In the genomic region with DNA sequence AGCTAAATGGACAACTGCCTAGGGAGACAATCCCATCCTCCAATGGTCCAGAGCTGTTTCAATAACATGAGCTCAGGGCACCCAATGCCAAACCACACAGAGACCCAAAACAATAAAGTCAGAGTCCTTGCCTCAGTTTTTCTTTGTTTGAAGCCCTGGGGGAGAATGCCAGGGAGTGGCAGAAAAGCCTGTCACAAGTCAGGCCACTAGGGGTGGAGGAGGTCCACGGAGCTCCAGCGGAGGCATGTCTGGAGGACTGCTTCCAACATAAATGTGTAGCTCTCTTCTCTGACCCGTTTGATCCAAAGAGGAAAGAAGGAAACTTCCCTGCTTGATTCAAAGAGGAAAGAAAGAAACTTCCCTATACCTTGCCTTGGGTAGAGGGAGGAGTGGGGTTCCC, we compare ENCODE assay signal across 18 cellular contexts.
DNase-seq lines count a peak whose midpoint lies in the region; ATAC-seq and TF ChIP-seq lines count a peak whose summit lies in the region.
"Had no signal": no experiment of that assay in that cellular context is flagged by ENCODE, and none has a peak within 500 bp of the region (broad histone marks: within the 10 kb centered on the region; RNA-seq: fewer than 3 reads in every experiment).

No MANE protein-coding gene starts in this region.

- WGBS in right cardiac atrium = 73% methylated on average over 3 of the region's 3 CpGs

- H3K9me3 ChIP-seq in HCT116 (ENCODE audit: control insufficient read depth in 1 of 2, insufficient read depth in 1 of 2, low read depth in 1 of 2, low read length in 2 of 2) (no peaks in the 10 kb centered on the region), T-helper 17 cell (ENCODE audit: control insufficient read depth, low read length, poor library complexity, severe bottlenecking) (no peaks in the 10 kb centered on the region), right cardiac atrium (ENCODE audit: control insufficient read depth, low read length) (no peaks in the 10 kb centered on the region)

- H3K4me2 ChIP-seq in HCT116 (ENCODE audit: low read length) = no peak overlapping the region

- H3K27ac Mint-ChIP-seq in T-helper 17 cell = peak overlapping the region; percentile 4
- no peak overlapping the region for H3K27ac Mint-ChIP-seq in activated T-cell treated with anti-CD3 and anti-CD28 coated beads, Interleukin-2, amount 50 U/mL, for 24 hours
- H3K27ac Mint-ChIP-seq: B cell; CD4-positive, CD25-positive, alpha-beta regulatory T cell had no signal

- BruUV-seq in HCT116 (replicated peaks; lab: Mats Ljungman, UMichigan) = no TSS peak

- H3K4me1 ChIP-seq in HCT116 (ENCODE audit: control insufficient read depth in 1 of 2, insufficient read depth in 2 of 2, low read length in 2 of 2) = peaks cover 23 to 44% of the 10 kb centered on the region in 2 experiments
- H3K4me1 ChIP-seq in right cardiac atrium (ENCODE audit: control insufficient read depth, insufficient read depth, low read length) = no peaks in the 10 kb centered on the region

- TF ChIP-seq CTCF in HCT116 (IDR thresholded peaks at IDR 0.05 in 2 of 3, conservative IDR thresholded peaks at IDR 0.05 in 1 of 3; ENCODE audit: borderline replicate concordance in 1 of 3, insufficient read depth in 1 of 3, low read depth in 2 of 3, low read length in 2 of 3) = peak in 2 of 3 experiments; percentile 21 to 30; a peak in 2 of 6 replicates

- H3K4me3 ChIP-seq in HCT116 (replicated peaks in 1 of 2; ENCODE audit: low read depth in 1 of 2, low read length in 2 of 2) = no peak overlapping the region
- no peak overlapping the region for H3K4me3 ChIP-seq in right cardiac atrium (ENCODE audit: low read length)

- H3K27me3 Mint-ChIP-seq in T-helper 17 cell = peaks cover 33% of the 10 kb centered on the region
- H3K27me3 Mint-ChIP-seq in activated T-cell treated with anti-CD3 and anti-CD28 coated beads, Interleukin-2, amount 50 U/mL, for 24 hours = no peaks in the 10 kb centered on the region

- no peaks in the 10 kb centered on the region for H3K9me2 ChIP-seq in HCT116 (ENCODE audit: insufficient read depth)

- RAD21 ChIA-PET in HCT116 (lab: Charles Lee; ENCODE audit: low non-redundant PET in 1 of 2, low total read pairs in 2 of 2, uncharacterized antibody in 2 of 2, unreplicated experiment in 2 of 2) = interaction anchor here in 1 of 2 experiments (0.6 kb wide), 1 partner anchor 18 kb away, joined by 3 read pairs; no protein-coding TSS in a partner anchor

- no peak overlapping the region for H2AFZ ChIP-seq in HCT116 (ENCODE audit: low read depth, low read length, poor library complexity, severe bottlenecking)

- DNase-seq in HCT116 (ENCODE audit: low read depth, low spot score) = no peak
- DNase-seq in T-helper 17 cell = no peak
- DNase-seq in epithelial cell of prostate (ENCODE audit: low read depth, low spot score) = no peak
- no peak for DNase-seq in activated T-cell treated with anti-CD3 and anti-CD28 coated beads, Interleukin-2, amount 50 U/mL, for 24 hours
- no peak for DNase-seq in OCI-M1 (lab: John Stamatoyannopoulos, UW)
- no peak for DNase-seq in right cardiac atrium
- no peak for DNase-seq in nucleus accumbens (lab: John Stamatoyannopoulos, UW)
- DNase-seq: CD4-positive, CD25-positive, alpha-beta regulatory T cell; EL; HCEC 1CT; MM.1S; NCI-H1105; NCI-H1694 treated with DMSO at 0.1 percent for 48 hours; NCI-H446; NCI-H748 treated with DMSO at 0.1 percent for 48 hours; PC-3; SW 1271 had no signal

- H3K4me1 Mint-ChIP-seq in T-helper 17 cell = peaks cover 6% of the 10 kb centered on the region
- no peaks in the 10 kb centered on the region for H3K4me1 Mint-ChIP-seq in activated T-cell treated with anti-CD3 and anti-CD28 coated beads, Interleukin-2, amount 50 U/mL, for 24 hours (ENCODE audit: low read depth)
- H3K4me1 Mint-ChIP-seq: CD4-positive, CD25-positive, alpha-beta regulatory T cell had no signal

- H3K27ac ChIP-seq in HCT116 (ENCODE audit: low read depth, low read length) = no peak overlapping the region
- H3K27ac ChIP-seq in epithelial cell of prostate = peak overlapping the region; percentile 95
- H3K27ac ChIP-seq in right cardiac atrium (ENCODE audit: low read length) = no peak overlapping the region

- POLR2A ChIA-PET in HCT116 (lab: Charles Lee) = interaction anchor here (1.6 kb wide), 1 partner anchor 13 kb away, joined by 7 read pairs; no protein-coding TSS in a partner anchor

- CTCF ChIA-PET in HCT116 (lab: Charles Lee) = interaction anchor here (3.0 kb wide), 1 partner anchor 21 kb away, joined by 11 read pairs; no protein-coding TSS in a partner anchor

- no peaks in the 10 kb centered on the region for H3K9me3 Mint-ChIP-seq in activated T-cell treated with anti-CD3 and anti-CD28 coated beads, Interleukin-2, amount 50 U/mL, for 24 hours
- H3K9me3 Mint-ChIP-seq: CD4-positive, CD25-positive, alpha-beta regulatory T cell had no signal

- no peaks in the 10 kb centered on the region for H4K20me1 ChIP-seq in HCT116 (ENCODE audit: insufficient read depth)

- TF ChIP-seq POLR2A in HCT116 (IDR thresholded peaks at IDR 0.05; ENCODE audit: borderline replicate concordance, extremely low read depth, insufficient read depth, insufficient read length) = no peak

- H3K79me2 ChIP-seq in HCT116 (ENCODE audit: insufficient read depth, low read length) = no peaks in the 10 kb centered on the region

- H3K36me3 ChIP-seq in HCT116 (ENCODE audit: control insufficient read depth in 1 of 2, insufficient read depth in 2 of 2, low read length in 2 of 2) = no peaks in the 10 kb centered on the region

- no peak overlapping the region for H3K4me3 Mint-ChIP-seq in T-helper 17 cell
- H3K4me3 Mint-ChIP-seq in activated T-cell treated with anti-CD3 and anti-CD28 coated beads, Interleukin-2, amount 50 U/mL, for 24 hours = no peak overlapping the region
- H3K4me3 Mint-ChIP-seq: B cell; CD4-positive, CD25-positive, alpha-beta regulatory T cell had no signal

- intact Hi-C loops in HCT116 (cut with micrococcal nuclease) = no loop called here
- intact Hi-C loops in right cardiac atrium (cut with DNase I) = no loop called here

- TF ChIP-seq RAD21 in HCT116 (IDR thresholded peaks at IDR 0.05; ENCODE audit: low read depth) = peak; percentile 9; the same call in 1 of the 2 replicates

- no peak overlapping the region for H3K9ac ChIP-seq in HCT116 (ENCODE audit: low read length)

- ATAC-seq in HCT116 (peak; percentile 59), T-helper 17 cell (no peak), right cardiac atrium (no peak)
- ATAC-seq: PC-3 had no signal

- peaks cover 2% of the 10 kb centered on the region for H3K36me3 Mint-ChIP-seq in T-helper 17 cell (ENCODE audit: low read depth)
- H3K36me3 Mint-ChIP-seq in activated T-cell treated with anti-CD3 and anti-CD28 coated beads, Interleukin-2, amount 50 U/mL, for 24 hours (ENCODE audit: low read depth) = no peaks in the 10 kb centered on the region
- H3K36me3 Mint-ChIP-seq: CD4-positive, CD25-positive, alpha-beta regulatory T cell had no signal

- H3K27me3 ChIP-seq in HCT116 (ENCODE audit: insufficient read depth, low read length) = no peaks in the 10 kb centered on the region
- no peaks in the 10 kb centered on the region for H3K27me3 ChIP-seq in right cardiac atrium (ENCODE audit: control insufficient read depth, insufficient read depth)

TF ChIP-seq in HCT116, 20 proteins besides CTCF, POLR2A, EP300 and RAD21:
- TF ChIP-seq EGR1 (IDR thresholded peaks at IDR 0.05; ENCODE audit: low read depth) (no peak), SIN3A (IDR thresholded peaks at IDR 0.05; ENCODE audit: low read depth) (no peak), EZH2phosphoT487 (IDR thresholded peaks at IDR 0.05; ENCODE audit: borderline replicate concordance) (no peak), FOSL1 (IDR thresholded peaks at IDR 0.05; ENCODE audit: low read depth) (no peak), ZNF274 (IDR thresholded peaks at IDR 0.05; ENCODE audit: low read depth, low read length) (no peak), SP1 (IDR thresholded peaks at IDR 0.05; ENCODE audit: low read depth) (no peak), SRF (IDR thresholded peaks at IDR 0.05; ENCODE audit: low read depth) (no peak), JUND (IDR thresholded peaks at IDR 0.05) (no peak), CEBPB (IDR thresholded peaks at IDR 0.05; ENCODE audit: low read depth) (no peak), ELF1 (IDR thresholded peaks at IDR 0.05; ENCODE audit: borderline replicate concordance, low read depth) (no peak)
- TF ChIP-seq, protein P1, sequence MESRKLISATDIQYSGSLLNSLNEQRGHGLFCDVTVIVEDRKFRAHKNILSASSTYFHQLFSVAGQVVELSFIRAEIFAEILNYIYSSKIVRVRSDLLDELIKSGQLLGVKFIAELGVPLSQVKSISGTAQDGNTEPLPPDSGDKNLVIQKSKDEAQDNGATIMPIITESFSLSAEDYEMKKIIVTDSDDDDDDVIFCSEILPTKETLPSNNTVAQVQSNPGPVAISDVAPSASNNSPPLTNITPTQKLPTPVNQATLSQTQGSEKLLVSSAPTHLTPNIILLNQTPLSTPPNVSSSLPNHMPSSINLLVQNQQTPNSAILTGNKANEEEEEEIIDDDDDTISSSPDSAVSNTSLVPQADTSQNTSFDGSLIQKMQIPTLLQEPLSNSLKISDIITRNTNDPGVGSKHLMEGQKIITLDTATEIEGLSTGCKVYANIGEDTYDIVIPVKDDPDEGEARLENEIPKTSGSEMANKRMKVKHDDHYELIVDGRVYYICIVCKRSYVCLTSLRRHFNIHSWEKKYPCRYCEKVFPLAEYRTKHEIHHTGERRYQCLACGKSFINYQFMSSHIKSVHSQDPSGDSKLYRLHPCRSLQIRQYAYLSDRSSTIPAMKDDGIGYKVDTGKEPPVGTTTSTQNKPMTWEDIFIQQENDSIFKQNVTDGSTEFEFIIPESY (IDR thresholded peaks at IDR 0.05; ENCODE audit: extremely low read depth, insufficient replicate concordance, low read length) = no peak
